12 cellular contexts compared by ENCODE assay signal in genomic region chr17:82598256-82599011, GRCh38. TPM values are rescaled to one million over a fixed set of nuclear protein-coding genes. Genes with fewer than 3 reads are reported as not detected.
DNase-seq lines count a peak whose midpoint lies in the region; ATAC-seq and TF ChIP-seq lines count a peak whose summit lies in the region.
"Had no signal": no experiment of that assay in that cellular context is flagged by ENCODE, and none has a peak within 500 bp of the region (broad histone marks: within the 10 kb centered on the region; RNA-seq: fewer than 3 reads in every experiment).

No MANE protein-coding gene starts in this region.

- no peak overlapping the region for H2BK5ac ChIP-seq in mesenchymal stem cell (ENCODE audit: low read depth, low read length, poor library complexity, severe bottlenecking)

- H3K4me3 ChIP-seq in MG63 (no peak overlapping the region), mesenchymal stem cell (ENCODE audit: insufficient read depth in 1 of 2, low read depth in 1 of 2, low read length in 2 of 2) (no peak overlapping the region)
- H3K4me3 ChIP-seq: pancreas, stomach had no signal

- H3K23ac ChIP-seq in mesenchymal stem cell (ENCODE audit: low read length in 2 of 2) = no peak overlapping the region

- no peaks in the 10 kb centered on the region for H3K27me3 Mint-ChIP-seq in chondrocyte (ENCODE audit: low read depth)
- no peaks in the 10 kb centered on the region for H3K27me3 Mint-ChIP-seq in T-helper 2 cell treated with Interferon-gamma antibody and Interleukin-4, amounts not matched to agents 5 μg/mL and 100 μg/mL, for 36 hours (ENCODE audit: low read depth)
- H3K27me3 Mint-ChIP-seq: activated B cell treated with CpG ODN at 0.5 μM for 24 hours had no signal

- no peak for TF ChIP-seq CTCF in chondrocyte (IDR thresholded peaks at IDR 0.05)

- no peak overlapping the region for H2AFZ ChIP-seq in mesenchymal stem cell (ENCODE audit: low read depth, low read length)

- H3K36me3 ChIP-seq in MG63 (peaks cover 90% of the 10 kb centered on the region), mesenchymal stem cell (ENCODE audit: control insufficient read depth in 1 of 2, insufficient read depth in 2 of 2, low read depth in 1 of 2, low read length in 2 of 2) (peaks cover 82 to 92% of the 10 kb centered on the region in 2 experiments)

- peak; percentile 41 for DNase-seq in D341Med (ENCODE audit: low spot score)
- peak; percentile 27 for DNase-seq in MG63
- DNase-seq in chondrocyte (ENCODE audit: low spot score) = peak; percentile 64
- peak; percentile 42 for DNase-seq in mesenchymal stem cell
- no peak for DNase-seq in T-helper 2 cell treated with Interferon-gamma antibody and Interleukin-4, amounts not matched to agents 5 μg/mL and 100 μg/mL, for 36 hours (ENCODE audit: low spot score)
- no peak for DNase-seq in NCI-H2081 treated with DMSO at 0.1 percent for 48 hours (lab: John Stamatoyannopoulos, UW)
- DNase-seq in OCI-M1 (lab: John Stamatoyannopoulos, UW) = no peak
- DNase-seq: activated B cell treated with CpG ODN at 0.5 μM for 24 hours, NCI-H2227 treated with DMSO at 0.1 percent for 48 hours, stomach had no signal

- H3K4me3 Mint-ChIP-seq in chondrocyte (ENCODE audit: unreplicated experiment) = no peak overlapping the region
- H3K4me3 Mint-ChIP-seq in T-helper 2 cell treated with Interferon-gamma antibody and Interleukin-4, amounts not matched to agents 5 μg/mL and 100 μg/mL, for 36 hours = no peak overlapping the region
- H3K4me3 Mint-ChIP-seq: activated B cell treated with CpG ODN at 0.5 μM for 24 hours had no signal

- H3K27ac Mint-ChIP-seq in chondrocyte (ENCODE audit: unreplicated experiment) = no peak overlapping the region
- H3K27ac Mint-ChIP-seq in T-helper 2 cell treated with Interferon-gamma antibody and Interleukin-4, amounts not matched to agents 5 μg/mL and 100 μg/mL, for 36 hours = no peak overlapping the region
- H3K27ac Mint-ChIP-seq: activated B cell treated with CpG ODN at 0.5 μM for 24 hours had no signal

- no peak overlapping the region for H3K14ac ChIP-seq in mesenchymal stem cell (ENCODE audit: low read length in 2 of 2)

- no peaks in the 10 kb centered on the region for H3K27me3 ChIP-seq in MG63
- H3K27me3 ChIP-seq in mesenchymal stem cell (ENCODE audit: control insufficient read depth in 1 of 2, insufficient read depth in 1 of 2, low read length in 2 of 2) = no peaks in the 10 kb centered on the region
- H3K27me3 ChIP-seq: pancreas, stomach had no signal

- no peak overlapping the region for H3K4ac ChIP-seq in mesenchymal stem cell (ENCODE audit: low read depth in 1 of 2, low read length in 2 of 2)

- H3K9ac ChIP-seq in mesenchymal stem cell (ENCODE audit: low read length) = peak overlapping the region; percentile 24

- H3K4me1 Mint-ChIP-seq in chondrocyte (ENCODE audit: low read depth) = peaks cover 21% of the 10 kb centered on the region
- H3K4me1 Mint-ChIP-seq in T-helper 2 cell treated with Interferon-gamma antibody and Interleukin-4, amounts not matched to agents 5 μg/mL and 100 μg/mL, for 36 hours (ENCODE audit: low read depth) = peaks cover 7% of the 10 kb centered on the region

- H3K4me1 ChIP-seq in mesenchymal stem cell (ENCODE audit: control insufficient read depth, insufficient read depth, low read depth, low read length) = peaks cover 31% of the 10 kb centered on the region

- peak overlapping the region in 1 of 2 experiments; percentile 28 for H3K18ac ChIP-seq in mesenchymal stem cell (ENCODE audit: low read depth in 1 of 2, low read length in 2 of 2)

- H2BK12ac ChIP-seq in mesenchymal stem cell (ENCODE audit: low read length in 2 of 2) = no peak overlapping the region

- no peak overlapping the region for H2BK120ac ChIP-seq in mesenchymal stem cell (ENCODE audit: low read depth, low read length)

- H4K8ac ChIP-seq in mesenchymal stem cell (ENCODE audit: low read length) = no peak overlapping the region

- no peak overlapping the region for H2AK5ac ChIP-seq in mesenchymal stem cell (ENCODE audit: low read length, severe bottlenecking)

- 83% methylated on average over 21 of the region's 21 CpGs for WGBS in mesenchymal stem cell

- no peaks in the 10 kb centered on the region for H3K9me3 Mint-ChIP-seq in chondrocyte (ENCODE audit: low read depth)
- no peaks in the 10 kb centered on the region for H3K9me3 Mint-ChIP-seq in T-helper 2 cell treated with Interferon-gamma antibody and Interleukin-4, amounts not matched to agents 5 μg/mL and 100 μg/mL, for 36 hours
- H3K9me3 Mint-ChIP-seq: activated B cell treated with CpG ODN at 0.5 μM for 24 hours had no signal

- H2BK15ac ChIP-seq in mesenchymal stem cell (ENCODE audit: low read depth, poor library complexity, severe bottlenecking) = no peak overlapping the region

- H3K79me1 ChIP-seq in mesenchymal stem cell (replicated peaks; ENCODE audit: low read length, poor library complexity, severe bottlenecking) = peaks cover 72% of the 10 kb centered on the region

- H3K27ac ChIP-seq in mesenchymal stem cell (ENCODE audit: low read length, poor library complexity, severe bottlenecking) = no peak overlapping the region
- H3K27ac ChIP-seq: pancreas, stomach had no signal

- no peak overlapping the region for H4K91ac ChIP-seq in mesenchymal stem cell (ENCODE audit: low read length)

- ATAC-seq in GM21423 (IDR thresholded peaks at IDR 0.05; ENCODE audit: unreplicated experiment) = no peak
- ATAC-seq: pancreas had no signal

- H3K9me3 ChIP-seq in MG63 (no peaks in the 10 kb centered on the region), mesenchymal stem cell (ENCODE audit: control insufficient read depth, low read length) (no peaks in the 10 kb centered on the region)
- H3K9me3 ChIP-seq: pancreas, stomach had no signal

- no peak overlapping the region for H3K4me2 ChIP-seq in mesenchymal stem cell (ENCODE audit: low read length, poor library complexity, severe bottlenecking)

- peaks cover 19% of the 10 kb centered on the region for H3K36me3 Mint-ChIP-seq in chondrocyte (ENCODE audit: low read depth)
- H3K36me3 Mint-ChIP-seq in T-helper 2 cell treated with Interferon-gamma antibody and Interleukin-4, amounts not matched to agents 5 μg/mL and 100 μg/mL, for 36 hours (ENCODE audit: low read depth) = peaks cover 41% of the 10 kb centered on the region

RNA-seq across cellular contexts. Expression of gene WDR45B, which starts 49.8 kb away (rescaled TPM):
- 110 and 119 TPM in 2 replicates for total RNA-seq in MG63 (2014; rRNA removed; shearing (Covaris generic); ENCODE audit: low replicate concordance)
- 60.4 to 70.0 TPM (median 67.8 TPM) in 3 replicates for total RNA-seq in chondrocyte
- polyA plus RNA-seq in mesenchymal stem cell (2013, experiment 1 of 2) = 65.7 TPM
- 65.3 TPM for polyA plus RNA-seq in mesenchymal stem cell (2013, experiment 2 of 2)

Comparison
In these comparisons a context has a peak if more than half of its experiments do, and no peak if none do; other contexts are left out.
1. DNase-seq: peak in D341Med (single experiment), MG63 (single experiment), chondrocyte (single experiment) and mesenchymal stem cell (single experiment); none in T-helper 2 cell treated with Interferon-gamma antibody and Interleukin-4, amounts not matched to agents 5 μg/mL and 100 μg/mL, for 36 hours (single experiment), NCI-H2081 treated with DMSO at 0.1 percent for 48 hours (single experiment) and OCI-M1 (single experiment).